In the genomic region with DNA sequence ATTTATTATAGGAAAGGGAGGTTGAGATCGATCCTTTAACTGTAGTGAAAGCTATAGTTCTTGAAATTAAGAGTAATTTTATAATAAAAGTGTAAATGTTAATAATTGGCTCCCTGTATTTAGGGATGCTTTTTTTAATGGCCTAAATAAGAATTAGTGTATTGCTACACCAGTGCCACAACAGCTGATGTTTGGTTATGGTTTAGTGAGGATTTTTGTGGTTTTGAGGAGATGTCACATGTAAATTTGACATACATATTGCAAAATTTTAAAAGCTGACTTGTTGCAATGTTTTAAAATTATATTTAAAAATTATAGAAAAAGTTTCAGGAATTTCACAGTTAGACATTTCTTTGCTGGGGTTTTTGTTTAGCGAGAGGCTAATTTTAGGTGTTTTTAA, we compare ENCODE assay signal across 1 cellular context.
TF ChIP-seq lines count a peak whose summit lies in the region.

No MANE protein-coding gene starts in this region.

TF ChIP-seq in GM23338, 12 proteins besides CTCF, POLR2A, EP300 and RAD21 (continued from another document):
- TF ChIP-seq, protein P1, sequence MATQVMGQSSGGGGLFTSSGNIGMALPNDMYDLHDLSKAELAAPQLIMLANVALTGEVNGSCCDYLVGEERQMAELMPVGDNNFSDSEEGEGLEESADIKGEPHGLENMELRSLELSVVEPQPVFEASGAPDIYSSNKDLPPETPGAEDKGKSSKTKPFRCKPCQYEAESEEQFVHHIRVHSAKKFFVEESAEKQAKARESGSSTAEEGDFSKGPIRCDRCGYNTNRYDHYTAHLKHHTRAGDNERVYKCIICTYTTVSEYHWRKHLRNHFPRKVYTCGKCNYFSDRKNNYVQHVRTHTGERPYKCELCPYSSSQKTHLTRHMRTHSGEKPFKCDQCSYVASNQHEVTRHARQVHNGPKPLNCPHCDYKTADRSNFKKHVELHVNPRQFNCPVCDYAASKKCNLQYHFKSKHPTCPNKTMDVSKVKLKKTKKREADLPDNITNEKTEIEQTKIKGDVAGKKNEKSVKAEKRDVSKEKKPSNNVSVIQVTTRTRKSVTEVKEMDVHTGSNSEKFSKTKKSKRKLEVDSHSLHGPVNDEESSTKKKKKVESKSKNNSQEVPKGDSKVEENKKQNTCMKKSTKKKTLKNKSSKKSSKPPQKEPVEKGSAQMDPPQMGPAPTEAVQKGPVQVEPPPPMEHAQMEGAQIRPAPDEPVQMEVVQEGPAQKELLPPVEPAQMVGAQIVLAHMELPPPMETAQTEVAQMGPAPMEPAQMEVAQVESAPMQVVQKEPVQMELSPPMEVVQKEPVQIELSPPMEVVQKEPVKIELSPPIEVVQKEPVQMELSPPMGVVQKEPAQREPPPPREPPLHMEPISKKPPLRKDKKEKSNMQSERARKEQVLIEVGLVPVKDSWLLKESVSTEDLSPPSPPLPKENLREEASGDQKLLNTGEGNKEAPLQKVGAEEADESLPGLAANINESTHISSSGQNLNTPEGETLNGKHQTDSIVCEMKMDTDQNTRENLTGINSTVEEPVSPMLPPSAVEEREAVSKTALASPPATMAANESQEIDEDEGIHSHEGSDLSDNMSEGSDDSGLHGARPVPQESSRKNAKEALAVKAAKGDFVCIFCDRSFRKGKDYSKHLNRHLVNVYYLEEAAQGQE (IDR thresholded peaks at IDR 0.05; ENCODE audit: unreplicated experiment) = no peak
- TF ChIP-seq EZH2phosphoT487 (IDR thresholded peaks at IDR 0.05; ENCODE audit: unreplicated experiment) (no peak), ZNF114 (CRISPR knock-in tag; IDR thresholded peaks at IDR 0.05) (no peak), STAT1 (IDR thresholded peaks at IDR 0.05; ENCODE audit: unreplicated experiment) (no peak), CREB1 (CRISPR knock-in tag; IDR thresholded peaks at IDR 0.05; ENCODE audit: low read depth) (no peak), EZH2 (IDR thresholded peaks at IDR 0.05; ENCODE audit: low read depth, unreplicated experiment) (no peak)
- TF ChIP-seq, protein P2, sequence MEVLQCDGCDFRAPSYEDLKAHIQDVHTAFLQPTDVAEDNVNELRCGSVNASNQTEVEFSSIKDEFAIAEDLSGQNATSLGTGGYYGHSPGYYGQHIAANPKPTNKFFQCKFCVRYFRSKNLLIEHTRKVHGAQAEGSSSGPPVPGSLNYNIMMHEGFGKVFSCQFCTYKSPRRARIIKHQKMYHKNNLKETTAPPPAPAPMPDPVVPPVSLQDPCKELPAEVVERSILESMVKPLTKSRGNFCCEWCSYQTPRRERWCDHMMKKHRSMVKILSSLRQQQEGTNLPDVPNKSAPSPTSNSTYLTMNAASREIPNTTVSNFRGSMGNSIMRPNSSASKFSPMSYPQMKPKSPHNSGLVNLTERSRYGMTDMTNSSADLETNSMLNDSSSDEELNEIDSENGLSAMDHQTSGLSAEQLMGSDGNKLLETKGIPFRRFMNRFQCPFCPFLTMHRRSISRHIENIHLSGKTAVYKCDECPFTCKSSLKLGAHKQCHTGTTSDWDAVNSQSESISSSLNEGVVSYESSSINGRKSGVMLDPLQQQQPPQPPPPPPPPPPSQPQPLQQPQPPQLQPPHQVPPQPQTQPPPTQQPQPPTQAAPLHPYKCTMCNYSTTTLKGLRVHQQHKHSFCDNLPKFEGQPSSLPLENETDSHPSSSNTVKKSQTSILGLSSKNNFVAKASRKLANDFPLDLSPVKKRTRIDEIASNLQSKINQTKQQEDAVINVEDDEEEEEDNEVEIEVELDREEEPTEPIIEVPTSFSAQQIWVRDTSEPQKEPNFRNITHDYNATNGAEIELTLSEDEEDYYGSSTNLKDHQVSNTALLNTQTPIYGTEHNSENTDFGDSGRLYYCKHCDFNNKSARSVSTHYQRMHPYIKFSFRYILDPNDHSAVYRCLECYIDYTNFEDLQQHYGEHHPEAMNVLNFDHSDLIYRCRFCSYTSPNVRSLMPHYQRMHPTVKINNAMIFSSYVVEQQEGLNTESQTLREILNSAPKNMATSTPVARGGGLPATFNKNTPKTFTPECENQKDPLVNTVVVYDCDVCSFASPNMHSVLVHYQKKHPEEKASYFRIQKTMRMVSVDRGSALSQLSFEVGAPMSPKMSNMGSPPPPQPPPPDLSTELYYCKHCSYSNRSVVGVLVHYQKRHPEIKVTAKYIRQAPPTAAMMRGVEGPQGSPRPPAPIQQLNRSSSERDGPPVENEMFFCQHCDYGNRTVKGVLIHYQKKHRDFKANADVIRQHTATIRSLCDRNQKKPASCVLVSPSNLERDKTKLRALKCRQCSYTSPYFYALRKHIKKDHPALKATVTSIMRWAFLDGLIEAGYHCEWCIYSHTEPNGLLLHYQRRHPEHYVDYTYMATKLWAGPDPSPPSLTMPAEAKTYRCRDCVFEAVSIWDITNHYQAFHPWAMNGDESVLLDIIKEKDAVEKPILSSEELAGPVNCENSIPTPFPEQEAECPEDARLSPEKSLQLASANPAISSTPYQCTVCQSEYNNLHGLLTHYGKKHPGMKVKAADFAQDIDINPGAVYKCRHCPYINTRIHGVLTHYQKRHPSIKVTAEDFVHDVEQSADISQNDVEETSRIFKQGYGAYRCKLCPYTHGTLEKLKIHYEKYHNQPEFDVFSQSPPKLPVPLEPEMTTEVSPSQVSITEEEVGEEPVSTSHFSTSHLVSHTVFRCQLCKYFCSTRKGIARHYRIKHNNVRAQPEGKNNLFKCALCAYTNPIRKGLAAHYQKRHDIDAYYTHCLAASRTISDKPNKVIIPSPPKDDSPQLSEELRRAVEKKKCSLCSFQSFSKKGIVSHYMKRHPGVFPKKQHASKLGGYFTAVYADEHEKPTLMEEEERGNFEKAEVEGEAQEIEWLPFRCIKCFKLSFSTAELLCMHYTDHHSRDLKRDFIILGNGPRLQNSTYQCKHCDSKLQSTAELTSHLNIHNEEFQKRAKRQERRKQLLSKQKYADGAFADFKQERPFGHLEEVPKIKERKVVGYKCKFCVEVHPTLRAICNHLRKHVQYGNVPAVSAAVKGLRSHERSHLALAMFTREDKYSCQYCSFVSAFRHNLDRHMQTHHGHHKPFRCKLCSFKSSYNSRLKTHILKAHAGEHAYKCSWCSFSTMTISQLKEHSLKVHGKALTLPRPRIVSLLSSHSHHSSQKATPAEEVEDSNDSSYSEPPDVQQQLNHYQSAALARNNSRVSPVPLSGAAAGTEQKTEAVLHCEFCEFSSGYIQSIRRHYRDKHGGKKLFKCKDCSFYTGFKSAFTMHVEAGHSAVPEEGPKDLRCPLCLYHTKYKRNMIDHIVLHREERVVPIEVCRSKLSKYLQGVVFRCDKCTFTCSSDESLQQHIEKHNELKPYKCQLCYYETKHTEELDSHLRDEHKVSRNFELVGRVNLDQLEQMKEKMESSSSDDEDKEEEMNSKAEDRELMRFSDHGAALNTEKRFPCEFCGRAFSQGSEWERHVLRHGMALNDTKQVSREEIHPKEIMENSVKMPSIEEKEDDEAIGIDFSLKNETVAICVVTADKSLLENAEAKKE (CRISPR knock-in tag; IDR thresholded peaks at IDR 0.05) = no peak
